8 cellular contexts compared by ENCODE assay signal in the genomic region with DNA sequence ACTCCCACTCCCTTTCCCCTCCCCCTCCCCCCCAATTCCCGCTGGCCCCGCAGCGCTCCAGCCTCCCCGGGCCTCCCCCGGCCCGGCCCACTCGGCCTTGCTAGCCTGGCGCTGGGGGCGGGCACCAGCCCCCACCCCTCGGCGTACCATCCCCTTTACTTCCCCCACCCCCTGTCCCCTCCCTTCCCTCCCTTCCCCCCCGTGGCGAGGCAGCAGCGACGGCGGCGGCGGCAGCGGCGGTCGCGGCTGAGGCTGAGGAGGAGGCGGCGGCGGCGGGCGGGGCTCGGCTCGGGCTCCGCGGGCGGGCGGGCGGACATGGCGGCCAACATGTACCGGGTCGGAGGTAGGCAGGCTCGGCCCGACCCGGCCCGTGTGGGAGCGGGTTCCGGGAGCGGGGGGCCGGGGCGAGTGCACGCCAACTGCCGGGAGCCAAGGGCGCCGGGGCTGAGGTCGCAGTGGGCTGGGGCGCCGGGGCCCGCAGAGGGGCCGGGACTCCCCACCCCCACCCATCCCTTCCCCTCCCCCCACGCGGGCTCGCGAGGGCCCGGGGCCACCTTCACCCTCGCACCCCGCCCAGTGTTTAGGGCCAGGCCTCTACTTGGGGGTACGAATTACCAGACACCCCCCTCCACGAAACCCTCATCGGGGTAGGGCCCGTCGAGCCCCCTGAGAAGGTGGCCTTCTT. TPM values are rescaled to one million over a fixed set of nuclear protein-coding genes. Genes with fewer than 3 reads are reported as not detected.
DNase-seq lines count a peak whose midpoint lies in the region; ATAC-seq and TF ChIP-seq lines count a peak whose summit lies in the region.

A gene (plus strand): TSS at position 202 of the 685 bp plus-strand sequence. CDS start 114 bp downstream, at position 316.

- H3K4me1 Mint-ChIP-seq in activated CD4-positive, alpha-beta T cell treated with anti-CD3 and anti-CD28 coated beads, Interleukin-2, amount 10 ng/mL, durations not matched to agents 7 days and 5 days: peaks cover 34% of the 10 kb centered on the region
- peaks cover 16% of the 10 kb centered on the region for H3K4me1 Mint-ChIP-seq in dendritic cell treated with granulocyte-macrophage colony-stimulating factor and Interleukin-4, amounts not matched to agents 40 ng/mL and 50 ng/mL, for 4 days (ENCODE audit: low read depth)

- 0% methylated on average over 5 to 8 of the region's 67 CpGs for WGBS in lower leg skin, 2 donors

- DNase-seq in AG08396 (ENCODE audit: low spot score): peak; percentile 72
- DNase-seq in M059J (ENCODE audit: low read depth): peak; percentile 27
- peak; percentile 65 for DNase-seq in activated CD4-positive, alpha-beta T cell treated with anti-CD3 and anti-CD28 coated beads, Interleukin-2, amount 10 ng/mL, durations not matched to agents 7 days and 5 days
- peak; percentile 30 to 91 for DNase-seq in lower leg skin (ENCODE audit: low spot score in 2 of 2)
- DNase-seq in stimulated activated CD4-positive, alpha-beta T cell treated with anti-CD3 and anti-CD28 coated beads, Interleukin-4, amount 100 ng/mL, for 24 hours: peak; percentile 57
- DNase-seq in OCI-M2 (lab: John Stamatoyannopoulos, UW; ENCODE audit: unreplicated experiment): no peak

- H3K36me3 Mint-ChIP-seq in activated CD4-positive, alpha-beta T cell treated with anti-CD3 and anti-CD28 coated beads, Interleukin-2, amount 10 ng/mL, durations not matched to agents 7 days and 5 days (ENCODE audit: low read depth): peaks cover 14% of the 10 kb centered on the region
- H3K36me3 Mint-ChIP-seq in dendritic cell treated with granulocyte-macrophage colony-stimulating factor and Interleukin-4, amounts not matched to agents 40 ng/mL and 50 ng/mL, for 4 days (ENCODE audit: low read depth): no peaks in the 10 kb centered on the region

- peak; percentile 45 for ATAC-seq in GM19397 (IDR thresholded peaks at IDR 0.05; ENCODE audit: unreplicated experiment)

- no peak for TF ChIP-seq CTCF in lower leg skin (IDR thresholded peaks at IDR 0.05)

- no peaks in the 10 kb centered on the region for H3K9me3 Mint-ChIP-seq in activated CD4-positive, alpha-beta T cell treated with anti-CD3 and anti-CD28 coated beads, Interleukin-2, amount 10 ng/mL, durations not matched to agents 7 days and 5 days
- H3K9me3 Mint-ChIP-seq in dendritic cell treated with granulocyte-macrophage colony-stimulating factor and Interleukin-4, amounts not matched to agents 40 ng/mL and 50 ng/mL, for 4 days: no peaks in the 10 kb centered on the region

- no peaks in the 10 kb centered on the region for H3K27me3 Mint-ChIP-seq in activated CD4-positive, alpha-beta T cell treated with anti-CD3 and anti-CD28 coated beads, Interleukin-2, amount 10 ng/mL, durations not matched to agents 7 days and 5 days
- peaks cover 15% of the 10 kb centered on the region for H3K27me3 Mint-ChIP-seq in dendritic cell treated with granulocyte-macrophage colony-stimulating factor and Interleukin-4, amounts not matched to agents 40 ng/mL and 50 ng/mL, for 4 days

- peak within 1 kb of the TSS; percentile 38 for H3K4me3 ChIP-seq in lower leg skin (ENCODE audit: low read depth, poor library complexity, severe bottlenecking)

- intact Hi-C loops in dendritic cell treated with granulocyte-macrophage colony-stimulating factor and Interleukin-4, amounts not matched to agents 40 ng/mL and 50 ng/mL, for 4 days (cut with micrococcal nuclease): no loop called here
- intact Hi-C loops in lower leg skin (cut with DNase I; ENCODE audit: low total_unique reads): no loop called here

- no peak for TF ChIP-seq POLR2A in lower leg skin (IDR thresholded peaks at IDR 0.05)

- H3K4me3 Mint-ChIP-seq in activated CD4-positive, alpha-beta T cell treated with anti-CD3 and anti-CD28 coated beads, Interleukin-2, amount 10 ng/mL, durations not matched to agents 7 days and 5 days: peak within 1 kb of the TSS; percentile 82
- H3K4me3 Mint-ChIP-seq in dendritic cell treated with granulocyte-macrophage colony-stimulating factor and Interleukin-4, amounts not matched to agents 40 ng/mL and 50 ng/mL, for 4 days: peak within 1 kb of the TSS; percentile 76

- POLR2A ChIA-PET in activated CD4-positive, alpha-beta T cell treated with anti-CD3 and anti-CD28 coated beads, Interleukin-2, amount 10 ng/mL, durations not matched to agents 7 days and 5 days (lab: Charles Lee): interaction anchor here (0.6 kb wide), 1 partner anchor 106 kb away, joined by 4 read pairs; no protein-coding TSS in a partner anchor

- CTCF ChIA-PET in activated CD4-positive, alpha-beta T cell treated with anti-CD3 and anti-CD28 coated beads, Interleukin-2, amount 10 ng/mL, durations not matched to agents 7 days and 5 days (lab: Charles Lee): interaction anchor here (0.9 kb wide), 1 partner anchor 11 kb away, joined by 4 read pairs; no protein-coding TSS in a partner anchor

- peak within 1 kb of the TSS; percentile 96 for H3K27ac Mint-ChIP-seq in activated CD4-positive, alpha-beta T cell treated with anti-CD3 and anti-CD28 coated beads, Interleukin-2, amount 10 ng/mL, durations not matched to agents 7 days and 5 days
- peak within 1 kb of the TSS; percentile 63 for H3K27ac Mint-ChIP-seq in dendritic cell treated with granulocyte-macrophage colony-stimulating factor and Interleukin-4, amounts not matched to agents 40 ng/mL and 50 ng/mL, for 4 days

RNA-seq across cellular contexts. Expression of the gene that starts here (rescaled TPM):
- total RNA-seq in M059J (2014; rRNA removed; shearing (Covaris generic)): 14.6 and 25.0 TPM in 2 replicates
- 10 to 100 TPM; 34.5 to 36.5 TPM for total RNA-seq in activated CD4-positive, alpha-beta T cell treated with anti-CD3 and anti-CD28 coated beads, Interleukin-2, amount 10 ng/mL, durations not matched to agents 7 days and 5 days
- total RNA-seq in lower leg skin: 10 to 100 TPM; 32.9 to 50.4 (median 35.9) TPM
